ENCODE assay signal across 8 cellular contexts in genomic region chr13:102591988-102592781, GRCh38. TPM values are rescaled to one million over a fixed set of nuclear protein-coding genes. Genes with fewer than 3 reads are reported as not detected.
DNase-seq lines count a peak whose midpoint lies in the region; ATAC-seq, FAIRE-seq and TF ChIP-seq lines count a peak whose summit lies in the region.

No MANE protein-coding gene starts in this region.

- H2BK5ac ChIP-seq in H1 (ENCODE audit: low read depth, low read length) (peak overlapping the region; percentile 20; the same call in 1 of the 2 replicates), mesendoderm (ENCODE audit: low read length) (no peak overlapping the region)

- H3K56ac ChIP-seq in H1 (replicated peaks; ENCODE audit: insufficient read length, low read depth, low read length) (no peak overlapping the region), mesendoderm (ENCODE audit: low read length) (peak overlapping the region; percentile 87)

- peak; percentile 44 for TF ChIP-seq POLR2A in GM19193 (IDR thresholded peaks at IDR 0.05; ENCODE audit: extremely low read depth, insufficient read depth, insufficient read length)
- TF ChIP-seq POLR2A in H1 (IDR thresholded peaks at IDR 0.05; ENCODE audit: control extremely low read depth in 1 of 2, low read depth in 2 of 2, low read length in 2 of 2): peak; percentile 51 to 87

- H4K5ac ChIP-seq in H1 (ENCODE audit: insufficient read length, low read depth, low read length) (peak overlapping the region; percentile 16), mesendoderm (ENCODE audit: low read length) (no peak overlapping the region)

- H3K9me3 ChIP-seq in BLaER1 (no peaks in the 10 kb centered on the region), H1 (ENCODE audit: insufficient read depth in 2 of 2, low read depth in 1 of 2, low read length in 1 of 2) (no peaks in the 10 kb centered on the region)

- peak overlapping the region; percentile 79 for H3K9ac ChIP-seq in BLaER1
- H3K9ac ChIP-seq in H1 (replicated peaks in 1 of 4; ENCODE audit: extremely low read depth in 1 of 4, low read depth in 3 of 4, low read length in 3 of 4): peak overlapping the region; percentile 14 to 75 (median 66)
- peak overlapping the region; percentile 69 for H3K9ac ChIP-seq in mesendoderm (ENCODE audit: low read length)

- H3K14ac ChIP-seq in H1 (ENCODE audit: insufficient read length): no peak overlapping the region

- H2BK15ac ChIP-seq in H1 (ENCODE audit: low read length) (no peak overlapping the region), mesendoderm (replicated peaks; ENCODE audit: low read depth) (no peak overlapping the region)

- TF ChIP-seq EP300 in H1 (IDR thresholded peaks at IDR 0.05; ENCODE audit: borderline replicate concordance in 1 of 2, low read depth in 2 of 2, low read length in 2 of 2): no peak

- no peaks in the 10 kb centered on the region for H3K79me1 ChIP-seq in H1 (ENCODE audit: low read depth, low read length)
- H3K79me1 ChIP-seq in mesendoderm (ENCODE audit: low read length): no peaks in the 10 kb centered on the region

- H3K4ac ChIP-seq in H1 (replicated peaks; ENCODE audit: insufficient read length, low read depth, low read length) (no peak overlapping the region), mesendoderm (ENCODE audit: low read depth, low read length) (no peak overlapping the region)

- H2BK20ac ChIP-seq in H1 (ENCODE audit: low read length): no peak overlapping the region

- POLR2A ChIA-PET in H1 (lab: Charles Lee; ENCODE audit: partially characterized antibody): interaction anchor here (0.6 to 1.6 kb wide), 8 partner anchors 11 to 254 kb away, joined by 3 to 5 read pairs (median 3); partner anchors contain the start of genes ERCC5 and TEX30

- CTCF ChIA-PET in H1 (lab: Charles Lee; ENCODE audit: partially characterized antibody): interaction anchor here (0.7 to 5.0 kb wide), 25 partner anchors 9 to 319 kb away, joined by 3 to 36 read pairs (median 4); partner anchors contain the start of gene TEX30

- H3K36me3 ChIP-seq in BLaER1 (no peaks in the 10 kb centered on the region), H1 (ENCODE audit: control insufficient read depth in 2 of 4, insufficient read depth in 4 of 4, low read length in 3 of 4) (no peaks in the 10 kb centered on the region), mesendoderm (ENCODE audit: control insufficient read depth, insufficient read depth, low read length) (no peaks in the 10 kb centered on the region)

- peak overlapping the region; percentile 65 for H3K27ac ChIP-seq in BLaER1
- peak overlapping the region; percentile 46; the same call in 1 of the 2 replicates for H3K27ac ChIP-seq in H1 (ENCODE audit: low read depth, low read length)
- no peak overlapping the region for H3K27ac ChIP-seq in mesendoderm (ENCODE audit: low read depth, low read length)

- no peak overlapping the region for H2AK5ac ChIP-seq in H1 (ENCODE audit: low read depth, low read length)
- no peak overlapping the region for H2AK5ac ChIP-seq in mesendoderm (ENCODE audit: low read length)

- peak overlapping the region; percentile 23 for H4K91ac ChIP-seq in H1 (replicated peaks; ENCODE audit: insufficient read length, low read length)

- no peaks in the 10 kb centered on the region for H3K27me3 ChIP-seq in BLaER1
- no peaks in the 10 kb centered on the region for H3K27me3 ChIP-seq in H1 (replicated peaks in 1 of 4; ENCODE audit: control insufficient read depth in 3 of 4, extremely low read depth in 1 of 4, insufficient read depth in 3 of 4, low read length in 3 of 4)
- no peaks in the 10 kb centered on the region for H3K27me3 ChIP-seq in mesendoderm (ENCODE audit: insufficient read depth, low read length, poor library complexity)

- H3K4me2 ChIP-seq in BLaER1: peak overlapping the region; percentile 94
- H3K4me2 ChIP-seq in H1 (ENCODE audit: insufficient read depth in 1 of 2, low read depth in 2 of 2, low read length in 2 of 2): peak overlapping the region; percentile 68 to 93
- H3K4me2 ChIP-seq in mesendoderm (ENCODE audit: low read length): peak overlapping the region; percentile 96

- H2BK120ac ChIP-seq in H1 (replicated peaks; ENCODE audit: low read depth, low read length) (no peak overlapping the region), mesendoderm (ENCODE audit: low read depth, low read length) (no peak overlapping the region)

- ATAC-seq in HG03432 (IDR thresholded peaks at IDR 0.05; ENCODE audit: unreplicated experiment): peak; percentile 47

- peaks cover 5% of the 10 kb centered on the region; the same call in 1 of the 2 replicates for H3K23me2 ChIP-seq in H1 (ENCODE audit: low read depth, low read length)

- H3K79me2 ChIP-seq in H1 (ENCODE audit: control insufficient read depth in 1 of 2, insufficient read depth in 2 of 2, low read length in 2 of 2): peaks cover under 1 to 13% of the 10 kb centered on the region in 2 experiments; a peak in 3 of 4 replicates
- H3K79me2 ChIP-seq in mesendoderm (ENCODE audit: control insufficient read depth, insufficient read depth, low read length): peaks cover 2% of the 10 kb centered on the region

- peaks cover 27% of the 10 kb centered on the region for H3K4me1 ChIP-seq in BLaER1
- peaks cover 1 to 4% (median 3%) of the 10 kb centered on the region in 4 experiments; a peak in 4 of 7 replicates for H3K4me1 ChIP-seq in H1 (replicated peaks in 1 of 4; ENCODE audit: control insufficient read depth in 3 of 4, insufficient read depth in 4 of 4, low read length in 3 of 4)
- peaks cover 3% of the 10 kb centered on the region for H3K4me1 ChIP-seq in mesendoderm (ENCODE audit: control insufficient read depth, low read depth, low read length)

- 4% methylated on average over 36 of the region's 36 CpGs; no CpG with 5 or more reads in 1 of the 2 experiments for WGBS in H1 (ENCODE audit: extremely low coverage in 1 of 2, insufficient coverage in 1 of 2, insufficient read length in 1 of 2, insufficient replicate concordance in 2 of 2, low coverage in 1 of 2, low lambda C conversion rate in 2 of 2, missing lambda C conversion rate in 1 of 2), 2 experiments
- WGBS in mesendoderm (ENCODE audit: extremely low coverage, insufficient coverage, low lambda C conversion rate): no CpG with 5 or more reads among the region's 36 CpGs

- H4K20me1 ChIP-seq in BLaER1: peaks cover under 1% of the 10 kb centered on the region; the same call in 1 of the 2 replicates
- no peaks in the 10 kb centered on the region for H4K20me1 ChIP-seq in H1 (replicated peaks in 1 of 2; ENCODE audit: control insufficient read depth in 1 of 2, insufficient read depth in 2 of 2, low read length in 2 of 2)

- peak; percentile 78 for FAIRE-seq in H1 (lab: Jason Lieb, UNC)

- peak overlapping the region; percentile 92; the same call in 1 of the 2 replicates for H4K8ac ChIP-seq in H1 (ENCODE audit: extremely low read depth, insufficient read depth, low read length)
- no peak overlapping the region for H4K8ac ChIP-seq in mesendoderm (ENCODE audit: low read depth, low read length)

- DNase-seq in NCI-H526 treated with DMSO at 0.1 percent for 48 hours (lab: John Stamatoyannopoulos, UW): peak; percentile 84
- peak; percentile 90 for DNase-seq in activated CD8-positive, alpha-beta memory T cell treated with anti-CD3 and anti-CD28 coated beads for 24 hours
- peak; percentile 50 to 87 for DNase-seq in H1 (ENCODE audit: low read depth in 1 of 2, low spot score in 2 of 2)
- peak; percentile 91 for DNase-seq in mesendoderm
- peak; percentile 64 for DNase-seq in stimulated activated CD8-positive, alpha-beta memory T cell treated with anti-CD3 and anti-CD28 coated beads, Interleukin-15, amount 100 ng/mL, for 1 hour (ENCODE audit: low read depth)

- peak overlapping the region; percentile 82 for H2BK12ac ChIP-seq in H1 (ENCODE audit: low read depth, low read length)

- TF ChIP-seq CTCF in H1 (IDR thresholded peaks at IDR 0.05; ENCODE audit: control extremely low read depth in 1 of 3, insufficient read depth in 1 of 3, low read depth in 1 of 3, low read length in 3 of 3): peak; percentile 57 to 83 (median 60)

- TF ChIP-seq RAD21 in H1 (IDR thresholded peaks at IDR 0.05 in 1 of 2, conservative IDR thresholded peaks at IDR 0.05 in 1 of 2; ENCODE audit: low read depth in 2 of 2, low read length in 2 of 2): peak; percentile 63 to 70

- no peak overlapping the region for H3K23ac ChIP-seq in H1 (ENCODE audit: insufficient read length)
- peak overlapping the region; percentile 57 for H3K23ac ChIP-seq in mesendoderm (ENCODE audit: low read length)

- peak overlapping the region; percentile 86 for H2AFZ ChIP-seq in H1 (ENCODE audit: low read length)

- H3K18ac ChIP-seq in H1 (ENCODE audit: extremely low read depth, low read length): peak overlapping the region; percentile 68
- H3K18ac ChIP-seq in mesendoderm (ENCODE audit: low read length): no peak overlapping the region

- H3K4me3 ChIP-seq in BLaER1: peak overlapping the region; percentile 76
- H3K4me3 ChIP-seq in H1 (ENCODE audit: extremely low read depth in 1 of 4, insufficient read depth in 2 of 4, low read depth in 3 of 4, low read length in 4 of 4): peak overlapping the region; percentile 59 to 85 (median 70)
- H3K4me3 ChIP-seq in mesendoderm (ENCODE audit: low read length): peak overlapping the region; percentile 48

TF ChIP-seq in H1, 55 proteins besides CTCF, POLR2A, EP300 and RAD21 (continues in another document):
- TF ChIP-seq SIRT6 (IDR thresholded peaks at IDR 0.05; ENCODE audit: low read length) (no peak), SIN3A (conservative IDR thresholded peaks at IDR 0.05 in 1 of 2, IDR thresholded peaks at IDR 0.05 in 1 of 2; ENCODE audit: low read depth in 1 of 2, low read length in 2 of 2) (peak in 1 of 2 experiments; percentile 68; a peak in 1 of 4 replicates), SAP30 (IDR thresholded peaks at IDR 0.05; ENCODE audit: insufficient read depth, insufficient replicate concordance, low read length) (peak; percentile 62), JUN (IDR thresholded peaks at IDR 0.05; ENCODE audit: low read depth, low read length) (no peak), MAX (IDR thresholded peaks at IDR 0.05) (peak; percentile 18; the same call in 1 of the 2 replicates), MAFK (IDR thresholded peaks at IDR 0.05; ENCODE audit: low read depth, low read length) (peak; percentile 99), ASH2L (IDR thresholded peaks at IDR 0.05; ENCODE audit: low read length) (peak; percentile 96)

RNA-seq across cellular contexts. Expression of gene TPP2, which starts 4.6 kb away (rescaled TPM):
- 80.4 and 85.7 TPM in 2 replicates for total RNA-seq in H1 (2021; fragmentation: NEBNext Ultra II Directional; extraction: Animal tissue kit (Norgen Biotek cat#: 25700))
- polyA plus RNA-seq in H1 (2011; rRNA removed): 10.7 and 15.9 TPM in 2 replicates
- 26.0 TPM for polyA plus RNA-seq in H1 (2011; cell fraction: cytosol; rRNA removed)
- 20.4 TPM for polyA plus RNA-seq in H1 (2011; cell fraction: nucleus; rRNA removed)
- 28.4 to 63.1 TPM (median 40.4 TPM) in 4 replicates for polyA plus RNA-seq in H1 (2012, experiment 1 of 2)
- 2.9 TPM for polyA plus RNA-seq in H1 (2012, experiment 2 of 2)
- 60.1 TPM for polyA plus RNA-seq in H1 (2013, experiment 1 of 2)
- polyA plus RNA-seq in H1 (2013, experiment 2 of 2): 54.8 TPM
- polyA minus RNA-seq in H1 (2011; rRNA and poly(A)+ RNA removed): 60.4 and 76.8 TPM in 2 replicates
- polyA minus RNA-seq in H1 (2011; cell fraction: cytosol; rRNA and poly(A)+ RNA removed): 36.3 TPM
- polyA minus RNA-seq in H1 (2011; cell fraction: nucleus; rRNA and poly(A)+ RNA removed): 98.6 TPM
- 50.0 TPM for polyA plus RNA-seq in mesendoderm (2013, experiment 1 of 2)
- polyA plus RNA-seq in mesendoderm (2013, experiment 2 of 2): 51.3 TPM
